3 cellular contexts compared by ENCODE assay signal in genomic region chrX:56920998-56921348, GRCh38.
A peak's percentile ranks its signal among the peaks of the same experiment; 100 is the strongest.
DNase-seq lines count a peak whose midpoint lies in the region; TF ChIP-seq lines count a peak whose summit lies in the region.
"Not testable (repeated sequence)": the region's sequence is repeated elsewhere in the genome, so short reads cannot be mapped to it uniquely, and the experiment has no call there.

No MANE protein-coding gene starts in this region.

- peak; percentile 55 for DNase-seq in mesenteric fat pad (ENCODE audit: low spot score)

- not testable (repeated sequence) for TF ChIP-seq CTCF in C4-2B (conservative IDR thresholded peaks at IDR 0.05); VCaP (conservative IDR thresholded peaks at IDR 0.05)

- H3K27ac ChIP-seq in C4-2B (peak overlapping the region; percentile 81), VCaP (peak overlapping the region; percentile 75)
